Comparison of ENCODE assay signal across 13 cellular contexts in the genomic region with DNA sequence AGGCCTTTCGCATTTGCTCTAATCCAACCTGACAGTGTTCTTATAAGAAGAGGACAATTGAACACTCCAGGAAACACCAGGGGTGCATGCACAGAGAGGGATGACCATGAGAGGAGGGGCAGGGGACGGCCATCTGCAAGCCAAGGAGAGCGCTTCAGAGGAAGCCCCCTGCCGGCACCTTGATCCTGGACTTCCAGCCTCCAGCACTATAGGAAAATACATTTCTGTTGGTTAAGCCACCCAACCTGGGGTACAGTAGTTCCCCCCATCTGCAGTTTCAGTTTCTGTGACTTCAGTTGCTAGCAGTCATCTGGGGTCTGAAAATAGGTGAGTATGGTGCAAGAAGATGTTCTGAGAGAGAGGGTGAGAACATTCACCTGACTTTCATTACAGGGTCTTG.
DNase-seq lines count a peak whose midpoint lies in the region; ATAC-seq and TF ChIP-seq lines count a peak whose summit lies in the region.
"Had no signal": no experiment of that assay in that cellular context is flagged by ENCODE, and none has a peak within 500 bp of the region (broad histone marks: within the 10 kb centered on the region; RNA-seq: fewer than 3 reads in every experiment).

No MANE protein-coding gene starts in this region.

- no peaks in the 10 kb centered on the region for H3K4me1 Mint-ChIP-seq in activated T-cell treated with anti-CD3 and anti-CD28 coated beads, Interleukin-2, amount 50 U/mL, for 4 hours (ENCODE audit: low read depth)
- peaks cover 37% of the 10 kb centered on the region for H3K4me1 Mint-ChIP-seq in WTC11

- no peak overlapping the region for H3K4me3 ChIP-seq in neuronal stem cell (ENCODE audit: low read length in 2 of 2)

- no peak overlapping the region for H3K4me3 Mint-ChIP-seq in activated T-cell treated with anti-CD3 and anti-CD28 coated beads, Interleukin-2, amount 50 U/mL, for 4 hours
- H3K4me3 Mint-ChIP-seq in WTC11: peak overlapping the region; percentile 20

- no peak overlapping the region for H3K27ac ChIP-seq in neuronal stem cell (replicated peaks; ENCODE audit: low read length)

- peak overlapping the region; percentile 61 for H3K18ac ChIP-seq in neuronal stem cell (ENCODE audit: low read length)

- H3K4me2 ChIP-seq in neuronal stem cell (ENCODE audit: insufficient read depth, low read length, poor library complexity, severe bottlenecking): no peak overlapping the region

- no peak overlapping the region for H2BK15ac ChIP-seq in neuronal stem cell (ENCODE audit: low read length)

- no peaks in the 10 kb centered on the region for H3K9me3 Mint-ChIP-seq in activated T-cell treated with anti-CD3 and anti-CD28 coated beads, Interleukin-2, amount 50 U/mL, for 4 hours
- no peaks in the 10 kb centered on the region; the same call in 1 of the 2 replicates for H3K9me3 Mint-ChIP-seq in WTC11
- H3K9me3 Mint-ChIP-seq: dendritic cell treated with granulocyte-macrophage colony-stimulating factor and Interleukin-4, amounts not matched to agents 40 ng/mL and 50 ng/mL, for 4 days had no signal

- ATAC-seq in activated T-cell treated with anti-CD3 and anti-CD28 coated beads, Interleukin-2, amount 50 U/mL, for 4 hours: peak; percentile 34 to 59
- ATAC-seq in HG03108 (IDR thresholded peaks at IDR 0.05; ENCODE audit: unreplicated experiment): peak; percentile 37
- peak; percentile 43 for ATAC-seq in WTC11

- peaks cover 5% of the 10 kb centered on the region for H3K27me3 Mint-ChIP-seq in activated T-cell treated with anti-CD3 and anti-CD28 coated beads, Interleukin-2, amount 50 U/mL, for 4 hours (ENCODE audit: low read depth)
- H3K27me3 Mint-ChIP-seq in WTC11 (ENCODE audit: low read depth): no peaks in the 10 kb centered on the region; the same call in 1 of the 2 replicates
- H3K27me3 Mint-ChIP-seq: dendritic cell treated with granulocyte-macrophage colony-stimulating factor and Interleukin-4, amounts not matched to agents 40 ng/mL and 50 ng/mL, for 4 days had no signal

- no peak overlapping the region for H2BK12ac ChIP-seq in neuronal stem cell (ENCODE audit: low read length)

- no peak overlapping the region for H4K91ac ChIP-seq in neuronal stem cell (ENCODE audit: low read depth, low read length, poor library complexity)

- no peaks in the 10 kb centered on the region for H3K36me3 ChIP-seq in neuronal stem cell (replicated peaks in 1 of 2; ENCODE audit: control insufficient read depth in 2 of 2, insufficient read depth in 2 of 2, low read length in 2 of 2)

- no peak for DNase-seq in activated T-cell treated with anti-CD3 and anti-CD28 coated beads, Interleukin-2, amount 50 U/mL, for 4 hours
- no peak for DNase-seq in activated T-cell treated with anti-CD3 and anti-CD28 coated beads, Interleukin-2, amount 50 U/mL, for 1 hour
- peak; percentile 38 for DNase-seq in WTC11 (ENCODE audit: low spot score)
- DNase-seq in neuronal stem cell (ENCODE audit: low spot score): no peak
- no peak for DNase-seq in germinal center (ENCODE audit: low spot score)
- DNase-seq in HK-2 (ENCODE audit: unreplicated experiment): no peak
- no peak for DNase-seq in SW 1271 (lab: John Stamatoyannopoulos, UW)
- DNase-seq: DMS 273 treated with DMSO at 0.1 percent for 48 hours; NCI-H524 treated with DMSO at 0.1 percent for 48 hours; SHP77 treated with DMSO at 0.1 percent for 48 hours; stimulated activated CD4-positive, alpha-beta T cell treated with anti-CD3 and anti-CD28 coated beads, Interleukin-12 subunit alpha, Interleukin-12 subunit beta, amount 100 ng/mL, for 4 hours had no signal

- peak overlapping the region; percentile 14 for H2AK5ac ChIP-seq in neuronal stem cell (ENCODE audit: low read depth, low read length)

- H3K14ac ChIP-seq in neuronal stem cell (ENCODE audit: low read length): no peak overlapping the region

- H3K23ac ChIP-seq in neuronal stem cell (ENCODE audit: low read depth, low read length, poor library complexity): no peak overlapping the region

- CTCF ChIA-PET in WTC11 (lab: Charles Lee): interaction anchor here (0.6 to 1.9 kb wide), 5 partner anchors 14 to 177 kb away, joined by 3 to 14 read pairs (median 3); no protein-coding TSS in a partner anchor

- no peak overlapping the region for H2AFZ ChIP-seq in neuronal stem cell (ENCODE audit: low read length)

- POLR2A ChIA-PET in WTC11 (lab: Charles Lee): no interaction called here

- H3K36me3 Mint-ChIP-seq in activated T-cell treated with anti-CD3 and anti-CD28 coated beads, Interleukin-2, amount 50 U/mL, for 4 hours (ENCODE audit: insufficient read depth): no peaks in the 10 kb centered on the region
- no peaks in the 10 kb centered on the region for H3K36me3 Mint-ChIP-seq in WTC11

- no peak overlapping the region for H2BK120ac ChIP-seq in neuronal stem cell (ENCODE audit: low read depth, low read length)

- H3K4ac ChIP-seq in neuronal stem cell (ENCODE audit: low read length): no peak overlapping the region

- no peak overlapping the region for H3K9ac ChIP-seq in neuronal stem cell (ENCODE audit: low read depth, low read length, poor library complexity)

- peaks cover 0 to 2% of the 10 kb centered on the region in 2 donors for H3K9me3 ChIP-seq in neuronal stem cell (replicated peaks in 1 of 2; ENCODE audit: control insufficient read depth in 2 of 2, insufficient read depth in 1 of 2, low read depth in 1 of 2, low read length in 2 of 2)

- peak overlapping the region; percentile 84 for H3K27ac Mint-ChIP-seq in WTC11
- H3K27ac Mint-ChIP-seq: dendritic cell treated with granulocyte-macrophage colony-stimulating factor and Interleukin-4, amounts not matched to agents 40 ng/mL and 50 ng/mL, for 4 days had no signal

- no peak overlapping the region for H2BK5ac ChIP-seq in neuronal stem cell (ENCODE audit: low read length)

- peaks cover 30 to 39% of the 10 kb centered on the region in 2 donors for H3K4me1 ChIP-seq in neuronal stem cell (ENCODE audit: control insufficient read depth in 2 of 2, insufficient read depth in 1 of 2, low read depth in 1 of 2, low read length in 2 of 2)

- WGBS in neuronal stem cell (ENCODE audit: extremely low coverage in 2 of 2, insufficient read length in 2 of 2, insufficient replicate concordance in 1 of 2), 2 donors: no CpG with 5 or more reads among the region's 4 CpGs

- H3K79me1 ChIP-seq in neuronal stem cell (ENCODE audit: low read depth, low read length): no peaks in the 10 kb centered on the region

- no peak overlapping the region for H4K8ac ChIP-seq in neuronal stem cell (ENCODE audit: low read depth, low read length)

- TF ChIP-seq CTCF in WTC11 (IDR thresholded peaks at IDR 0.05): no peak

- peaks cover 0 to 4% (median 0%) of the 10 kb centered on the region in 3 experiments for H3K27me3 ChIP-seq in neuronal stem cell (ENCODE audit: control insufficient read depth in 3 of 3, insufficient read depth in 3 of 3, low read depth in 1 of 3, low read length in 3 of 3)

TF ChIP-seq in WTC11, 78 proteins besides CTCF, POLR2A, EP300 and RAD21:
- no peak for TF ChIP-seq ATF1 (CRISPR knock-in tag; IDR thresholded peaks at IDR 0.05)
- peak; percentile 83 for TF ChIP-seq ZNF423 (CRISPR knock-in tag; IDR thresholded peaks at IDR 0.05)
- TF ChIP-seq ETV6 (CRISPR knock-in tag; IDR thresholded peaks at IDR 0.05): no peak
- TF ChIP-seq CREM (CRISPR knock-in tag; IDR thresholded peaks at IDR 0.05): no peak
